13 cellular contexts compared by ENCODE assay signal in genomic region chr16:48408688-48409087, GRCh38. TPM values are rescaled to one million over a fixed set of nuclear protein-coding genes. Genes with fewer than 3 reads are reported as not detected.
DNase-seq lines count a peak whose midpoint lies in the region; FAIRE-seq and TF ChIP-seq lines count a peak whose summit lies in the region.
"Had no signal": no experiment of that assay in that cellular context is flagged by ENCODE, and none has a peak within 500 bp of the region (broad histone marks: within the 10 kb centered on the region; RNA-seq: fewer than 3 reads in every experiment).

No MANE protein-coding gene starts in this region.

- H3K9ac ChIP-seq in astrocyte (ENCODE audit: low read length): no peak overlapping the region
- no peak overlapping the region for H3K9ac ChIP-seq in keratinocyte (ENCODE audit: control insufficient read depth, extremely low read depth, insufficient read depth, low read length)
- H3K9ac ChIP-seq: KMS-11 had no signal

- H3K4me1 Mint-ChIP-seq in MCF 10A (ENCODE audit: insufficient read depth, unreplicated experiment) (peaks cover 26% of the 10 kb centered on the region), astrocyte (ENCODE audit: low read depth, unreplicated experiment) (peaks cover 19% of the 10 kb centered on the region)

- H3K27me3 ChIP-seq in breast epithelium (no peaks in the 10 kb centered on the region), astrocyte (ENCODE audit: insufficient read depth, low read length) (peaks cover 2% of the 10 kb centered on the region), keratinocyte (ENCODE audit: control insufficient read depth, extremely low read depth, insufficient read depth, low read length) (no peaks in the 10 kb centered on the region)

- H2AFZ ChIP-seq in astrocyte (ENCODE audit: low read depth, low read length): peak overlapping the region; percentile 56
- H2AFZ ChIP-seq in keratinocyte (ENCODE audit: control insufficient read depth, low read length): peak overlapping the region; percentile 20

- POLR2A ChIA-PET in MCF 10A (lab: Yijun Ruan, JAX): interaction anchor here (0.7 to 5.1 kb wide), 5 partner anchors 9 to 43 kb away, joined by 3 to 37 read pairs (median 4); partner anchors contain the start of gene SIAH1

- H3K4me3 ChIP-seq in breast epithelium (no peak overlapping the region), astrocyte (ENCODE audit: insufficient read depth, low read depth, low read length) (no peak overlapping the region), keratinocyte (ENCODE audit: control insufficient read depth in 2 of 3, extremely low read depth in 1 of 3, insufficient read depth in 2 of 3, low read depth in 1 of 3, low read length in 3 of 3) (no peak overlapping the region)

- H3K36me3 ChIP-seq in breast epithelium (no peaks in the 10 kb centered on the region), astrocyte (ENCODE audit: insufficient read depth, low read length) (no peaks in the 10 kb centered on the region), keratinocyte (ENCODE audit: control insufficient read depth in 2 of 2, extremely low read depth in 1 of 2, insufficient read depth in 2 of 2, low read length in 2 of 2) (no peaks in the 10 kb centered on the region)

- H3K27ac ChIP-seq in breast epithelium (no peak overlapping the region), astrocyte (ENCODE audit: low read depth, low read length) (no peak overlapping the region), keratinocyte (ENCODE audit: control insufficient read depth, insufficient read depth, low read length) (no peak overlapping the region)
- H3K27ac ChIP-seq: KMS-11 had no signal

- intact Hi-C loops in MCF 10A (cut with micrococcal nuclease): no loop called here
- intact Hi-C loops in breast epithelium (cut with DNase I; ENCODE audit: low total_unique reads): no loop called here

- TF ChIP-seq CTCF in MCF 10A (IDR thresholded peaks at IDR 0.05; ENCODE audit: unreplicated experiment) (no peak), breast epithelium (IDR thresholded peaks at IDR 0.05) (no peak), astrocyte (IDR thresholded peaks at IDR 0.05; ENCODE audit: insufficient read depth, low read depth, low read length) (no peak), keratinocyte (optimal IDR thresholded peaks at IDR 0.05 in 1 of 3, IDR thresholded peaks at IDR 0.05 in 1 of 3, conservative IDR thresholded peaks at IDR 0.05 in 1 of 3; ENCODE audit: extremely low read depth in 1 of 3, insufficient read depth in 2 of 3, low read length in 3 of 3) (no peak)

- H3K4me1 ChIP-seq in breast epithelium (no peaks in the 10 kb centered on the region), astrocyte (ENCODE audit: insufficient read depth, low read length) (peaks cover 19% of the 10 kb centered on the region), keratinocyte (ENCODE audit: control insufficient read depth, extremely low read depth, insufficient read depth, low read length) (peaks cover 14% of the 10 kb centered on the region)

- H3K9me3 Mint-ChIP-seq in MCF 10A (ENCODE audit: unreplicated experiment) (no peaks in the 10 kb centered on the region), astrocyte (ENCODE audit: unreplicated experiment) (no peaks in the 10 kb centered on the region)
- H3K9me3 Mint-ChIP-seq: activated naive CD4-positive, alpha-beta T cell treated with anti-CD3 and anti-CD28 coated beads for 36 hours had no signal

- CTCF ChIA-PET in MCF 10A (lab: Yijun Ruan, JAX): no interaction called here

- peak overlapping the region; percentile 30 for H3K4me2 ChIP-seq in astrocyte (ENCODE audit: low read length)
- H3K4me2 ChIP-seq in keratinocyte (ENCODE audit: control insufficient read depth, extremely low read depth, insufficient read depth, low read depth, low read length): no peak overlapping the region
- H3K4me2 ChIP-seq: KMS-11 had no signal

- BruUV-seq in MCF 10A (replicated peaks; lab: Mats Ljungman, UMichigan): no TSS peak

- H3K4me3 Mint-ChIP-seq in MCF 10A (ENCODE audit: unreplicated experiment) (no peak overlapping the region), astrocyte (ENCODE audit: unreplicated experiment) (no peak overlapping the region)
- H3K4me3 Mint-ChIP-seq: activated naive CD4-positive, alpha-beta T cell treated with anti-CD3 and anti-CD28 coated beads for 36 hours had no signal

- H3K9me3 ChIP-seq in breast epithelium (no peaks in the 10 kb centered on the region), astrocyte (ENCODE audit: insufficient read depth, low read depth, low read length) (no peaks in the 10 kb centered on the region), keratinocyte (ENCODE audit: control insufficient read depth, low read depth, low read length) (no peaks in the 10 kb centered on the region)

- dilution Hi-C loops in keratinocyte (cut with MboI; ENCODE audit: extremely low pct_ligation_motif_present, low sequenced_read_pairs): no loop called here

- H4K20me1 ChIP-seq in astrocyte (ENCODE audit: insufficient read depth, low read length) (no peaks in the 10 kb centered on the region), keratinocyte (ENCODE audit: control insufficient read depth, extremely low read depth, insufficient read depth, low read length) (no peaks in the 10 kb centered on the region)

- peak; percentile 41 for DNase-seq in MCF 10A (ENCODE audit: unreplicated experiment)
- no peak for DNase-seq in breast epithelium (ENCODE audit: low spot score in 2 of 2)
- peak; percentile 90 for DNase-seq in astrocyte (ENCODE audit: low read depth)
- no peak for DNase-seq in keratinocyte (ENCODE audit: low read depth, low spot score)
- peak; percentile 67 for DNase-seq in urothelium cell line (ENCODE audit: low spot score)
- no peak for DNase-seq in midbrain (lab: John Stamatoyannopoulos, UW)
- no peak for DNase-seq in iPS-NIHi11 (ENCODE audit: low spot score)
- DNase-seq in NCI-H187 treated with DMSO at 0.1 percent for 48 hours (lab: John Stamatoyannopoulos, UW): no peak
- DNase-seq: activated CD4-positive, alpha-beta T cell treated with anti-CD3 and anti-CD28 coated beads for 48 hours; activated naive CD4-positive, alpha-beta T cell treated with anti-CD3 and anti-CD28 coated beads for 36 hours; effector memory CD4-positive, alpha-beta T cell had no signal

- no peak for TF ChIP-seq POLR2A in breast epithelium (IDR thresholded peaks at IDR 0.05)

- no peak for FAIRE-seq in astrocyte (lab: Jason Lieb, UNC)
- FAIRE-seq in keratinocyte (lab: Jason Lieb, UNC): peak; percentile 20
- peak; percentile 5 for FAIRE-seq in urothelium cell line (lab: Jason Lieb, UNC)
- FAIRE-seq: islet of Langerhans had no signal

- no peaks in the 10 kb centered on the region for H3K27me3 Mint-ChIP-seq in MCF 10A (ENCODE audit: insufficient read depth, unreplicated experiment)
- peaks cover 2% of the 10 kb centered on the region for H3K27me3 Mint-ChIP-seq in astrocyte (ENCODE audit: low read depth, unreplicated experiment)

- peaks cover 6% of the 10 kb centered on the region for H3K36me3 Mint-ChIP-seq in MCF 10A (ENCODE audit: insufficient read depth, unreplicated experiment)
- H3K36me3 Mint-ChIP-seq in astrocyte (ENCODE audit: low read depth, unreplicated experiment): no peaks in the 10 kb centered on the region

- no peaks in the 10 kb centered on the region for H3K79me2 ChIP-seq in astrocyte (ENCODE audit: insufficient read depth, low read length)
- no peaks in the 10 kb centered on the region for H3K79me2 ChIP-seq in keratinocyte (ENCODE audit: control insufficient read depth, insufficient read depth, low read length)

- H3K27ac Mint-ChIP-seq in MCF 10A (ENCODE audit: low read depth, unreplicated experiment): peak overlapping the region; percentile 14
- peak overlapping the region; percentile 73 for H3K27ac Mint-ChIP-seq in astrocyte (ENCODE audit: unreplicated experiment)
- H3K27ac Mint-ChIP-seq: activated naive CD4-positive, alpha-beta T cell treated with anti-CD3 and anti-CD28 coated beads for 36 hours had no signal

- peaks cover 3% of the 10 kb centered on the region for H3K9me1 ChIP-seq in keratinocyte (ENCODE audit: control insufficient read depth, extremely low read depth, insufficient read depth, low read length)

RNA-seq across cellular contexts. Expression of gene SIAH1, which starts 23.5 kb away (rescaled TPM):
- total RNA-seq in MCF 10A (2022) (19.9 and 22.4 TPM in 2 replicates), breast epithelium (10 to 100 TPM; 36.2 to 45.2 (median 44.2) TPM), astrocyte (22.5 and 24.4 TPM in 2 replicates)
- polyA plus RNA-seq in keratinocyte: 14.4 to 19.0 TPM (median 15.4 TPM) in 3 replicates
- 9.1 TPM for polyA plus RNA-seq in keratinocyte (2011; ENCODE audit: low read depth)
- 8.8 and 15.0 TPM in 2 replicates for polyA plus RNA-seq in keratinocyte (2011; cell fraction: cytosol; rRNA removed)
- polyA plus RNA-seq in keratinocyte (2011; cell fraction: nucleus; rRNA removed): 25.0 and 29.5 TPM in 2 replicates
- polyA plus RNA-seq in keratinocyte (2012; ENCODE audit: low replicate concordance): 11.0 and 29.4 TPM in 2 replicates
- polyA minus RNA-seq in keratinocyte: 9.1 to 22.1 TPM (median 20.8 TPM) in 3 replicates
- 15.2 TPM for polyA minus RNA-seq in keratinocyte (2011; cell fraction: cytosol; rRNA and poly(A)+ RNA removed)
- polyA minus RNA-seq in keratinocyte (2011; cell fraction: nucleus; rRNA and poly(A)+ RNA removed): 13.3 and 21.3 TPM in 2 replicates

Comparison
In these comparisons a context has a peak if more than half of its experiments do, and no peak if none do; other contexts are left out.
1. DNase-seq: peak in MCF 10A (single experiment), astrocyte (single experiment) and urothelium cell line (single experiment); none in breast epithelium (0 of 2), keratinocyte (single experiment), midbrain (single experiment), iPS-NIHi11 (single experiment) and NCI-H187 treated with DMSO at 0.1 percent for 48 hours (single experiment).